ENCODE assay signal across 8 cellular contexts in genomic region chr22:50507421-50507990, GRCh38. TPM values are rescaled to one million over a fixed set of nuclear protein-coding genes. Genes with fewer than 3 reads are reported as not detected.
DNase-seq lines count a peak whose midpoint lies in the region; ATAC-seq, FAIRE-seq and TF ChIP-seq lines count a peak whose summit lies in the region.

A gene with protein sequence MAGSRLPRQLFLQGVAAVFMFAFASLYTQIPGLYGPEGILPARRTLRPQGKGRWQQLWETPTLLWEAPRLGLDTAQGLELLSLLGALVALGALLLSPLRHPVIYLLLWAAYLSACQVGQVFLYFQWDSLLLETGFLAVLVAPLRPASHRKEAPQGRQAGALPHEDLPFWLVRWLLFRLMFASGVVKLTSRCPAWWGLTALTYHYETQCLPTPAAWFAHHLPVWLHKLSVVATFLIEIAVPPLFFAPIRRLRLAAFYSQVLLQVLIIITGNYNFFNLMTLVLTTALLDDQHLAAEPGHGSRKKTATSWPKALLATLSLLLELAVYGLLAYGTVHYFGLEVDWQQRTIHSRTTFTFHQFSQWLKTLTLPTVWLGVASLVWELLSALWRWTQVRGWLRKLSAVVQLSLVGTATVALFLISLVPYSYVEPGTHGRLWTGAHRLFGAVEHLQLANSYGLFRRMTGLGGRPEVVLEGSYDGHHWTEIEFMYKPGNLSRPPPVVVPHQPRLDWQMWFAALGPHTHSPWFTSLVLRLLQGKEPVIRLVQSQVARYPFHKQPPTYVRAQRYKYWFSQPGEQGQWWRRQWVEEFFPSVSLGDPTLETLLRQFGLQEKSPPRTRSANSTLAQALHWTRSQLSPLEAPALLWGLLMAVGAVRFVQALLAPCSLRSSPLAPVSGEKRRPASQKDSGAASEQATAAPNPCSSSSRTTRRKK (minus strand): TSS chr22:50507702. CDS start chr22:50507675, 27 bp downstream.

- TF ChIP-seq CTCF in WERI-Rb-1 (IDR thresholded peaks at IDR 0.05; ENCODE audit: low read depth, low read length) (no peak), mammary epithelial cell (conservative IDR thresholded peaks at IDR 0.05 in 1 of 2, IDR thresholded peaks at IDR 0.05 in 1 of 2; ENCODE audit: extremely low read depth in 1 of 2, insufficient read depth in 1 of 2, low read depth in 1 of 2, low read length in 2 of 2) (no peak), keratinocyte (optimal IDR thresholded peaks at IDR 0.05 in 1 of 3, IDR thresholded peaks at IDR 0.05 in 1 of 3, conservative IDR thresholded peaks at IDR 0.05 in 1 of 3; ENCODE audit: extremely low read depth in 1 of 3, insufficient read depth in 2 of 3, low read length in 3 of 3) (no peak)

- BruUV-seq in mammary epithelial cell (replicated peaks; lab: Mats Ljungman, UMichigan), result no TSS peak

- FAIRE-seq in keratinocyte (lab: Jason Lieb, UNC), result no peak

- peak within 1 kb of the TSS; percentile 94 for H3K4me3 ChIP-seq in Karpas-422 (ENCODE audit: low read length)
- H3K4me3 ChIP-seq in WERI-Rb-1 (ENCODE audit: low read depth, low read length), result peak within 1 kb of the TSS; percentile 97
- peak within 1 kb of the TSS; percentile 82 to 96 (median 95) for H3K4me3 ChIP-seq in mammary epithelial cell (replicated peaks in 1 of 3; ENCODE audit: insufficient read depth in 1 of 3, low read depth in 2 of 3, low read length in 3 of 3)
- H3K4me3 ChIP-seq in keratinocyte (ENCODE audit: control insufficient read depth in 2 of 3, extremely low read depth in 1 of 3, insufficient read depth in 2 of 3, low read depth in 1 of 3, low read length in 3 of 3), result peak within 1 kb of the TSS; percentile 87 to 92 (median 89)

- peak within 1 kb of the TSS; percentile 60; the same call in 1 of the 2 replicates for H3K27ac ChIP-seq in Karpas-422 (ENCODE audit: low read length)
- H3K27ac ChIP-seq in WERI-Rb-1, result peak within 1 kb of the TSS; percentile 99
- H3K27ac ChIP-seq in mammary epithelial cell (ENCODE audit: insufficient read depth, low read depth, low read length), result peak within 1 kb of the TSS; percentile 59
- H3K27ac ChIP-seq in keratinocyte (ENCODE audit: control insufficient read depth, insufficient read depth, low read length), result peak within 1 kb of the TSS; percentile 80

- no CpG with 5 or more reads among the region's 62 CpGs for WGBS in mammary epithelial cell (ENCODE audit: low coverage, missing lambda C conversion rate)

- H3K4me1 ChIP-seq in Karpas-422 (ENCODE audit: low read length) (peaks cover 20% of the 10 kb centered on the region), mammary epithelial cell (ENCODE audit: insufficient read depth, low read length) (peaks cover 37% of the 10 kb centered on the region), keratinocyte (ENCODE audit: control insufficient read depth, extremely low read depth, insufficient read depth, low read length) (peaks cover 17% of the 10 kb centered on the region)

- in situ Hi-C loops in mammary epithelial cell (cut with MboI; ENCODE audit: low sequenced_read_pairs in 2 of 2), result no loop called here

- DNase-seq in D341Med (ENCODE audit: low spot score) (peak; percentile 99), Karpas-422 (no peak), WERI-Rb-1 (peak; percentile 89), mammary epithelial cell (peak; percentile 73), keratinocyte (ENCODE audit: low read depth, low spot score) (no peak), NCI-H446 treated with DMSO at 0.1 percent for 48 hours (lab: John Stamatoyannopoulos, UW) (no peak)
- DNase-seq in stimulated activated CD4-positive, alpha-beta T cell treated with anti-CD3 and anti-CD28 coated beads, Interleukin-15, amount 100 ng/mL, for 24 hours, result peak; percentile 94

- dilution Hi-C loops in mammary epithelial cell (cut with HindIII; ENCODE audit: low sequenced_read_pairs) (no loop called here), keratinocyte (cut with MboI; ENCODE audit: extremely low pct_ligation_motif_present, low sequenced_read_pairs) (no loop called here)

- H3K79me2 ChIP-seq in Karpas-422 (ENCODE audit: low read length), result peaks cover 46% of the 10 kb centered on the region
- H3K79me2 ChIP-seq in mammary epithelial cell (ENCODE audit: insufficient read depth, low read length), result peaks cover 59% of the 10 kb centered on the region
- peaks cover 34% of the 10 kb centered on the region for H3K79me2 ChIP-seq in keratinocyte (ENCODE audit: control insufficient read depth, insufficient read depth, low read length)

- H3K4me2 ChIP-seq in Karpas-422 (ENCODE audit: low read depth, low read length, poor library complexity, severe bottlenecking), result peak within 1 kb of the TSS; percentile 98
- H3K4me2 ChIP-seq in mammary epithelial cell (ENCODE audit: insufficient read depth, low read depth, low read length), result peak within 1 kb of the TSS; percentile 97
- H3K4me2 ChIP-seq in keratinocyte (ENCODE audit: control insufficient read depth, extremely low read depth, insufficient read depth, low read depth, low read length), result peak within 1 kb of the TSS; percentile 89

- H4K20me1 ChIP-seq in Karpas-422 (ENCODE audit: insufficient read depth, low read depth, low read length) (0 out of 2 replicates have a peak, but pooled peaks cover 3% of the 10 kb centered on the region), mammary epithelial cell (ENCODE audit: insufficient read depth, low read length) (peaks cover 4% of the 10 kb centered on the region), keratinocyte (ENCODE audit: control insufficient read depth, extremely low read depth, insufficient read depth, low read length) (no peaks in the 10 kb centered on the region)

- no peaks in the 10 kb centered on the region for H3K27me3 ChIP-seq in Karpas-422 (ENCODE audit: low read length)
- no peaks in the 10 kb centered on the region for H3K27me3 ChIP-seq in WERI-Rb-1 (ENCODE audit: insufficient read depth, low read depth, severe bottlenecking)
- no peaks in the 10 kb centered on the region for H3K27me3 ChIP-seq in mammary epithelial cell (ENCODE audit: insufficient read depth, low read length)
- H3K27me3 ChIP-seq in keratinocyte (ENCODE audit: control insufficient read depth, extremely low read depth, insufficient read depth, low read length), result no peaks in the 10 kb centered on the region

- CTCF ChIA-PET in mammary epithelial cell (lab: Charles Lee; ENCODE audit: low non-redundant PET), result interaction anchor here (0.6 to 0.7 kb wide), 3 partner anchors 18 to 184 kb away, joined by 3 to 7 read pairs (median 4); partner anchors contain the start of gene SCO2

- no peaks in the 10 kb centered on the region for H3K9me3 ChIP-seq in Karpas-422 (ENCODE audit: low read length)
- H3K9me3 ChIP-seq in WERI-Rb-1 (ENCODE audit: severe bottlenecking), result no peaks in the 10 kb centered on the region
- H3K9me3 ChIP-seq in mammary epithelial cell (replicated peaks; ENCODE audit: insufficient read depth, low read length), result no peaks in the 10 kb centered on the region
- no peaks in the 10 kb centered on the region for H3K9me3 ChIP-seq in keratinocyte (ENCODE audit: control insufficient read depth, low read depth, low read length)

- no peaks in the 10 kb centered on the region for H3K9me1 ChIP-seq in keratinocyte (ENCODE audit: control insufficient read depth, extremely low read depth, insufficient read depth, low read length)

- H3K9ac ChIP-seq in Karpas-422 (ENCODE audit: low read length), result peak within 1 kb of the TSS; percentile 100
- peak within 1 kb of the TSS; percentile 75 for H3K9ac ChIP-seq in mammary epithelial cell (ENCODE audit: insufficient read depth, low read length)
- peak within 1 kb of the TSS; percentile 90 for H3K9ac ChIP-seq in keratinocyte (ENCODE audit: control insufficient read depth, extremely low read depth, insufficient read depth, low read length)

- peak; percentile 55 for ATAC-seq in GM21529 (IDR thresholded peaks at IDR 0.05; ENCODE audit: unreplicated experiment)

- intact Hi-C loops in mammary epithelial cell (cut with micrococcal nuclease), result loop anchor here (5.0 kb wide), 1 partner anchor 115 kb away; no protein-coding TSS in a partner anchor

- H3K9me2 ChIP-seq in Karpas-422 (replicated peaks; ENCODE audit: insufficient read depth, low read length), result no peaks in the 10 kb centered on the region

- H3K36me3 ChIP-seq in Karpas-422 (ENCODE audit: insufficient read depth, low read length) (no peaks in the 10 kb centered on the region), WERI-Rb-1 (peaks cover 54% of the 10 kb centered on the region), mammary epithelial cell (ENCODE audit: insufficient read depth, low read length) (peaks cover 7% of the 10 kb centered on the region), keratinocyte (ENCODE audit: control insufficient read depth in 2 of 2, extremely low read depth in 1 of 2, insufficient read depth in 2 of 2, low read length in 2 of 2) (peaks cover 6 to 15% of the 10 kb centered on the region in 2 experiments)

- H2AFZ ChIP-seq in Karpas-422 (ENCODE audit: low read length), result peak within 1 kb of the TSS; percentile 93; the same call in 1 of the 2 replicates
- H2AFZ ChIP-seq in mammary epithelial cell (ENCODE audit: low read depth, low read length), result peak within 1 kb of the TSS; percentile 94
- H2AFZ ChIP-seq in keratinocyte (ENCODE audit: control insufficient read depth, low read length), result peak within 1 kb of the TSS; percentile 97

RNA-seq across cellular contexts. Expression of the gene that starts here (rescaled TPM):
- total RNA-seq in Karpas-422 (2014; rRNA removed; shearing (Covaris generic); ENCODE audit: low replicate concordance), result 19.2 and 21.4 TPM in 2 replicates
- 10 to 100 TPM; 47.8 to 84.8 TPM for total RNA-seq in mammary epithelial cell
- polyA plus RNA-seq in mammary epithelial cell, result 50.3 TPM
- 9.1 TPM for polyA minus RNA-seq in mammary epithelial cell
- 13.2 to 29.4 TPM (median 22.0 TPM) in 3 replicates for polyA plus RNA-seq in keratinocyte
- polyA plus RNA-seq in keratinocyte (2011; ENCODE audit: low read depth), result 3.1 TPM
- 6.5 and 18.4 TPM in 2 replicates for polyA plus RNA-seq in keratinocyte (2011; cell fraction: cytosol; rRNA removed)
- polyA plus RNA-seq in keratinocyte (2011; cell fraction: nucleus; rRNA removed), result 104 and 135 TPM in 2 replicates
- 13.9 and 37.9 TPM in 2 replicates for polyA plus RNA-seq in keratinocyte (2012; ENCODE audit: low replicate concordance)
- polyA minus RNA-seq in keratinocyte, result 23.4 to 35.9 TPM (median 23.7 TPM) in 3 replicates
- 63.7 TPM for polyA minus RNA-seq in keratinocyte (2011; cell fraction: cytosol; rRNA and poly(A)+ RNA removed)
- 60.1 and 63.4 TPM in 2 replicates for polyA minus RNA-seq in keratinocyte (2011; cell fraction: nucleus; rRNA and poly(A)+ RNA removed)

Comparison
In these comparisons a context has a peak if more than half of its experiments do, and no peak if none do; other contexts are left out.
1. DNase-seq: peak in D341Med (single experiment), WERI-Rb-1 (single experiment), mammary epithelial cell (single experiment) and stimulated activated CD4-positive, alpha-beta T cell treated with anti-CD3 and anti-CD28 coated beads, Interleukin-15, amount 100 ng/mL, for 24 hours (single experiment); none in Karpas-422 (single experiment), keratinocyte (single experiment) and NCI-H446 treated with DMSO at 0.1 percent for 48 hours (single experiment).
2. Peak in every context shown above with its lines, with median percentiles within 50 percentile points of each other: H2AFZ ChIP-seq, H3K27ac ChIP-seq, H3K4me2 ChIP-seq, H3K4me3 ChIP-seq and H3K9ac ChIP-seq.